ENCODE assay signal across 8 cellular contexts in genomic region chr1:24643362-24644346, GRCh38. TPM values are rescaled to one million over a fixed set of nuclear protein-coding genes. Genes with fewer than 3 reads are reported as not detected.
A peak's percentile ranks its signal among the peaks of the same experiment; 100 is the strongest.
DNase-seq lines count a peak whose midpoint lies in the region; ATAC-seq and TF ChIP-seq lines count a peak whose summit lies in the region.

No MANE protein-coding gene starts in this region.

- intact Hi-C loops in left ventricle myocardium superior (cut with micrococcal nuclease) = no loop called here

- H3K4me3 ChIP-seq in retinal pigment epithelial cell (ENCODE audit: low read length) = peak overlapping the region; percentile 93

- peak overlapping the region; percentile 99 for H3K4me3 Mint-ChIP-seq in activated CD8-positive, alpha-beta memory T cell treated with anti-CD3 and anti-CD28 coated beads, Interleukin-2, amount 10 ng/mL, durations not matched to agents 7 days and 5 days
- H3K4me3 Mint-ChIP-seq in HFFc6 = peak overlapping the region; percentile 99

- peak; percentile 14 for ATAC-seq in activated CD8-positive, alpha-beta memory T cell treated with anti-CD3 and anti-CD28 coated beads, Interleukin-2, amount 10 ng/mL, durations not matched to agents 7 days and 5 days
- peak; percentile 15 to 18 for ATAC-seq in activated naive CD4-positive, alpha-beta T cell treated with anti-CD3 and anti-CD28 coated beads, Interleukin-2, amount 50 U/mL, for 72 hours
- peak; percentile 34 for ATAC-seq in left ventricle myocardium superior

- DNase-seq in activated CD8-positive, alpha-beta memory T cell treated with anti-CD3 and anti-CD28 coated beads, Interleukin-2, amount 10 ng/mL, durations not matched to agents 7 days and 5 days = peak; percentile 65
- no peak for DNase-seq in activated CD8-positive, alpha-beta memory T cell treated with anti-CD3 and anti-CD28 coated beads, Interleukin-2, amount 50 U/mL, for 4 hours
- DNase-seq in HFFc6 (no peak), NCI-H69 (lab: John Stamatoyannopoulos, UW) (peak; percentile 52), left ventricle myocardium superior (no peak), retinal pigment epithelial cell (ENCODE audit: low read depth) (no peak), NCI-H1105 (lab: John Stamatoyannopoulos, UW) (no peak)
- DNase-seq in activated naive CD4-positive, alpha-beta T cell treated with anti-CD3 and anti-CD28 coated beads, Interleukin-2, amount 50 U/mL, for 72 hours (ENCODE audit: low spot score in 2 of 2) = peak; percentile 25 to 58

- TF ChIP-seq CTCF in HFFc6 (IDR thresholded peaks at IDR 0.05) (no peak), retinal pigment epithelial cell (conservative IDR thresholded peaks at IDR 0.05; ENCODE audit: low read depth, low read length) (no peak)

- H3K36me3 Mint-ChIP-seq in activated CD8-positive, alpha-beta memory T cell treated with anti-CD3 and anti-CD28 coated beads, Interleukin-2, amount 10 ng/mL, durations not matched to agents 7 days and 5 days = peaks cover 38% of the 10 kb centered on the region
- H3K36me3 Mint-ChIP-seq in HFFc6 (ENCODE audit: low read depth) = peaks cover 40% of the 10 kb centered on the region
- peaks cover 39 to 45% of the 10 kb centered on the region in 2 donors for H3K36me3 Mint-ChIP-seq in activated naive CD4-positive, alpha-beta T cell treated with anti-CD3 and anti-CD28 coated beads, Interleukin-2, amount 50 U/mL, for 72 hours

- no peaks in the 10 kb centered on the region for H3K27me3 Mint-ChIP-seq in activated CD8-positive, alpha-beta memory T cell treated with anti-CD3 and anti-CD28 coated beads, Interleukin-2, amount 10 ng/mL, durations not matched to agents 7 days and 5 days
- H3K27me3 Mint-ChIP-seq in HFFc6 (ENCODE audit: insufficient read depth) = no peaks in the 10 kb centered on the region

- peak overlapping the region; percentile 92 for H3K27ac Mint-ChIP-seq in activated CD8-positive, alpha-beta memory T cell treated with anti-CD3 and anti-CD28 coated beads, Interleukin-2, amount 10 ng/mL, durations not matched to agents 7 days and 5 days
- peak overlapping the region; percentile 78 for H3K27ac Mint-ChIP-seq in HFFc6
- H3K27ac Mint-ChIP-seq in activated naive CD4-positive, alpha-beta T cell treated with anti-CD3 and anti-CD28 coated beads, Interleukin-2, amount 50 U/mL, for 72 hours = peak overlapping the region; percentile 92 to 94

- H3K9me3 Mint-ChIP-seq in activated CD8-positive, alpha-beta memory T cell treated with anti-CD3 and anti-CD28 coated beads, Interleukin-2, amount 10 ng/mL, durations not matched to agents 7 days and 5 days (ENCODE audit: low read depth) = no peaks in the 10 kb centered on the region
- no peaks in the 10 kb centered on the region for H3K9me3 Mint-ChIP-seq in HFFc6
- no peaks in the 10 kb centered on the region for H3K9me3 Mint-ChIP-seq in activated naive CD4-positive, alpha-beta T cell treated with anti-CD3 and anti-CD28 coated beads, Interleukin-2, amount 50 U/mL, for 72 hours

- CTCF ChIA-PET in activated CD8-positive, alpha-beta memory T cell treated with anti-CD3 and anti-CD28 coated beads, Interleukin-2, amount 10 ng/mL, durations not matched to agents 7 days and 5 days (lab: Charles Lee) = interaction anchor here (0.9 to 2.0 kb wide), 4 partner anchors 26 to 187 kb away, joined by 4 read pairs; no protein-coding TSS in a partner anchor

- peaks cover 51% of the 10 kb centered on the region for H3K4me1 Mint-ChIP-seq in activated CD8-positive, alpha-beta memory T cell treated with anti-CD3 and anti-CD28 coated beads, Interleukin-2, amount 10 ng/mL, durations not matched to agents 7 days and 5 days
- H3K4me1 Mint-ChIP-seq in HFFc6 (ENCODE audit: low read depth) = peaks cover 37% of the 10 kb centered on the region

RNA-seq across cellular contexts. Expression of gene SRRM1, which starts 0.6 kb away (rescaled TPM):
- 100 to 1,000 TPM; 191 to 215 TPM for total RNA-seq in activated CD8-positive, alpha-beta memory T cell treated with anti-CD3 and anti-CD28 coated beads, Interleukin-2, amount 10 ng/mL, durations not matched to agents 7 days and 5 days
- 100 to 1,000 TPM; 118 to 149 (median 134) TPM for total RNA-seq in HFFc6 (2021; fragmentation: NEBNext Ultra II Directional; extraction: Animal tissue kit (Norgen Biotek cat#: 25700))
- total RNA-seq in activated naive CD4-positive, alpha-beta T cell treated with anti-CD3 and anti-CD28 coated beads, Interleukin-2, amount 50 U/mL, for 72 hours = 100 to 1,000 TPM; 208 to 250 TPM
- total RNA-seq in left ventricle myocardium superior = 65.5 TPM

Comparison
In these comparisons a context has a peak if more than half of its experiments do, and no peak if none do; other contexts are left out.
1. DNase-seq: peak in activated CD8-positive, alpha-beta memory T cell treated with anti-CD3 and anti-CD28 coated beads, Interleukin-2, amount 10 ng/mL, durations not matched to agents 7 days and 5 days (single experiment), NCI-H69 (single experiment) and activated naive CD4-positive, alpha-beta T cell treated with anti-CD3 and anti-CD28 coated beads, Interleukin-2, amount 50 U/mL, for 72 hours (2 of 2); none in activated CD8-positive, alpha-beta memory T cell treated with anti-CD3 and anti-CD28 coated beads, Interleukin-2, amount 50 U/mL, for 4 hours (single experiment), HFFc6 (single experiment), left ventricle myocardium superior (single experiment), retinal pigment epithelial cell (single experiment) and NCI-H1105 (single experiment).
2. Peak in every context shown above with its lines, with median percentiles within 50 percentile points of each other: ATAC-seq and H3K27ac Mint-ChIP-seq.